Comparison of ENCODE assay signal across 14 cellular contexts in genomic region chr2:130160838-130161705, GRCh38. TPM values are rescaled to one million over a fixed set of nuclear protein-coding genes. Genes with fewer than 3 reads are reported as not detected.
DNase-seq lines count a peak whose midpoint lies in the region; ATAC-seq and TF ChIP-seq lines count a peak whose summit lies in the region.
"Not testable (repeated sequence)": the region's sequence is repeated elsewhere in the genome, so short reads cannot be mapped to it uniquely, and the experiment has no call there.
"Had no signal": no experiment of that assay in that cellular context is flagged by ENCODE, and none has a peak within 500 bp of the region (broad histone marks: within the 10 kb centered on the region; RNA-seq: fewer than 3 reads in every experiment).

No MANE protein-coding gene starts in this region.

- intact Hi-C loops in Panc1 (cut with micrococcal nuclease; ENCODE audit: unreplicated experiment); left ventricle myocardium superior (cut with micrococcal nuclease); left colon (cut with DNase I, micrococcal nuclease); thyroid gland (cut with DNase I): not testable (repeated sequence)

- H3K27ac Mint-ChIP-seq in GM23338, result not testable (repeated sequence)
- peak overlapping the region; percentile 23 to 92 (median 26) for H3K27ac Mint-ChIP-seq in nephron

- in situ Hi-C loops in Panc1 (cut with HindIII; ENCODE audit: low pct_unique_long_range_greater_than_20kb, low sequenced_read_pairs), result not testable (repeated sequence)

- not testable (repeated sequence) for H3K27me3 Mint-ChIP-seq in GM23338 (ENCODE audit: insufficient read depth, low read depth, poor library complexity); nephron (ENCODE audit: low read depth)

- peak; percentile 77 for ATAC-seq in GM23338
- ATAC-seq in Panc1, result 0 out of 2 replicates have a peak, but pooled peaks have one; percentile 35
- peak; percentile 23 for ATAC-seq in foreskin keratinocyte
- ATAC-seq in left ventricle myocardium superior, result peak; percentile 84
- peak; percentile 34 for ATAC-seq in left colon

- not testable (repeated sequence) for H3K36me3 ChIP-seq in GM23338 (ENCODE audit: insufficient read depth); Panc1 (ENCODE audit: control insufficient read depth, insufficient read depth, low read length)
- H3K36me3 ChIP-seq in thyroid gland, result peaks cover 14 to 25% of the 10 kb centered on the region in 2 donors

- BruUV-seq in Panc1 (replicated peaks; lab: Mats Ljungman, UMichigan), result not testable (repeated sequence)

- H3K79me2 ChIP-seq in GM23338 (replicated peaks; ENCODE audit: insufficient read depth), result not testable (repeated sequence)

- H3K36me3 Mint-ChIP-seq in GM23338 (ENCODE audit: low read depth) (peaks cover 45% of the 10 kb centered on the region), nephron (ENCODE audit: low read depth) (peaks cover 26% of the 10 kb centered on the region)

- POLR2A ChIA-PET in Panc1 (lab: Charles Lee), result not testable (repeated sequence)

- peak; percentile 22 for DNase-seq in GM23338 (ENCODE audit: low spot score)
- DNase-seq in Panc1 (ENCODE audit: low read depth, low spot score); foreskin keratinocyte; left colon: not testable (repeated sequence)
- peak; percentile 73 for DNase-seq in amniotic epithelial cell (ENCODE audit: low read depth)
- DNase-seq in left ventricle myocardium superior, result peak; percentile 79
- peak; percentile 91 to 93 for DNase-seq in thyroid gland

- not testable (repeated sequence) for H3K4me2 ChIP-seq in GM23338

- not testable (repeated sequence) for H3K9me2 ChIP-seq in GM23338 (ENCODE audit: insufficient read depth)

- not testable (repeated sequence) for H2AFZ ChIP-seq in GM23338

- H3K9me3 Mint-ChIP-seq in GM23338, nephron: not testable (repeated sequence)

- H3K27ac ChIP-seq in GM23338 (ENCODE audit: low read depth); Panc1 (ENCODE audit: low read length); foreskin keratinocyte: not testable (repeated sequence)
- peak overlapping the region; percentile 90 to 96 (median 95) for H3K27ac ChIP-seq in thyroid gland

- H3K4me3 Mint-ChIP-seq in GM23338, result not testable (repeated sequence)
- H3K4me3 Mint-ChIP-seq in nephron, result peak overlapping the region in 1 of 3 experiments; percentile 20

- H4K20me1 ChIP-seq in GM23338 (replicated peaks; ENCODE audit: insufficient read depth), result not testable (repeated sequence)

- CTCF ChIA-PET in Panc1 (lab: Charles Lee), result not testable (repeated sequence)

- H3K9me3 ChIP-seq in Panc1 (ENCODE audit: control insufficient read depth, insufficient read depth, low read depth, low read length); thyroid gland: not testable (repeated sequence)

- not testable (repeated sequence) for H3F3A ChIP-seq in GM23338 (replicated peaks; ENCODE audit: low read depth)

- H3K27me3 ChIP-seq in GM23338 (ENCODE audit: insufficient read depth); Panc1 (ENCODE audit: control insufficient read depth, insufficient read depth, low read length); foreskin keratinocyte; thyroid gland: not testable (repeated sequence)

- 23 to 39% methylated on average over 15 to 20 of the region's 25 CpGs for WGBS in thyroid gland, 2 donors

- not testable (repeated sequence) for H3K4me3 ChIP-seq in GM23338; Panc1 (ENCODE audit: low read depth in 2 of 2, low read length in 2 of 2); thyroid gland (replicated peaks in 1 of 3)

- peak in 1 of 2 donors; percentile 25 for TF ChIP-seq POLR2A in thyroid gland (IDR thresholded peaks at IDR 0.05)

- not testable (repeated sequence) for H3K4me1 Mint-ChIP-seq in GM23338, nephron

- TF ChIP-seq CTCF in GM23338 (conservative IDR thresholded peaks at IDR 0.05; ENCODE audit: low read depth in 2 of 2) (peak in 1 of 2 experiments; percentile 25; a peak in 1 of 4 replicates), thyroid gland (IDR thresholded peaks at IDR 0.05) (peak in 2 of 6 experiments; percentile 12 to 24)
- TF ChIP-seq CTCF in Panc1 (IDR thresholded peaks at IDR 0.05); foreskin keratinocyte (conservative IDR thresholded peaks at IDR 0.05); nephron (IDR thresholded peaks at IDR 0.05; ENCODE audit: unreplicated experiment in 3 of 3): not testable (repeated sequence)

- not testable (repeated sequence) for H3K4me1 ChIP-seq in GM23338 (ENCODE audit: insufficient read depth); Panc1 (ENCODE audit: control insufficient read depth, insufficient read depth, low read length); foreskin keratinocyte
- H3K4me1 ChIP-seq in thyroid gland, result peaks cover 38 to 53% of the 10 kb centered on the region in 2 donors

RNA-seq across cellular contexts. Expression of gene CCDC74B, which starts 16.2 kb away (rescaled TPM):
- 22.1 and 34.5 TPM in 2 replicates for total RNA-seq in GM23338 (2014; rRNA removed; shearing (Covaris generic))
- polyA plus RNA-seq in GM23338 (2016; fragmentation: Nextera tagmentation; extraction: Ambion mirVana), result 15.1 and 16.4 TPM in 2 replicates
- total RNA-seq in Panc1 (2021; ENCODE audit: unreplicated experiment), result 9.8 TPM
- 15.5 TPM for polyA plus RNA-seq in Panc1 (2012; ENCODE audit: insufficient read length)
- total RNA-seq in foreskin keratinocyte, result 4.9 and 9.7 TPM in 2 replicates
- polyA plus RNA-seq in foreskin keratinocyte, result 5.6 and 11.3 TPM in 2 replicates
- 0.64 TPM for total RNA-seq in left ventricle myocardium superior
- total RNA-seq in left colon, result under 1 TPM; 0.49 to 0.73 TPM
- 10 to 100 TPM in 3 of 4 donors, 1 to 10 TPM in 1; 9.8 to 35.1 (median 19.1) TPM for total RNA-seq in thyroid gland
- total RNA-seq: MCF 10A had no signal

RNA-seq across cellular contexts. Expression of gene SMPD4, which starts 20.3 kb away (rescaled TPM):
- total RNA-seq in GM23338 (2014; rRNA removed; shearing (Covaris generic)), result 87.5 and 98.6 TPM in 2 replicates
- polyA plus RNA-seq in GM23338 (2016; fragmentation: Nextera tagmentation; extraction: Ambion mirVana), result 43.5 and 44.2 TPM in 2 replicates
- total RNA-seq in Panc1 (2021; ENCODE audit: unreplicated experiment), result 89.0 TPM
- 66.3 TPM for polyA plus RNA-seq in Panc1 (2012; ENCODE audit: insufficient read length)
- 60.2 and 63.4 TPM in 2 replicates for total RNA-seq in foreskin keratinocyte
- 56.1 and 59.2 TPM in 2 replicates for polyA plus RNA-seq in foreskin keratinocyte
- 31.6 TPM for total RNA-seq in left ventricle myocardium superior
- total RNA-seq in left colon, result 10 to 100 TPM; 30.2 to 41.3 TPM
- 10 to 100 TPM; 34.1 to 74.6 (median 59.0) TPM for total RNA-seq in thyroid gland

RNA-seq across cellular contexts. Expression of gene MZT2B, which starts 21.0 kb away (rescaled TPM):
- total RNA-seq in GM23338 (2014; rRNA removed; shearing (Covaris generic)), result 60.0 and 70.9 TPM in 2 replicates
- polyA plus RNA-seq in GM23338 (2016; fragmentation: Nextera tagmentation; extraction: Ambion mirVana) (233 and 263 TPM in 2 replicates), foreskin keratinocyte (423 and 518 TPM in 2 replicates)
- total RNA-seq in Panc1 (2021; ENCODE audit: unreplicated experiment) (305 TPM), foreskin keratinocyte (365 and 366 TPM in 2 replicates), left ventricle myocardium superior (510 TPM), left colon (100 to 1,000 TPM; 214 to 244 TPM), thyroid gland (100 to 1,000 TPM; 135 to 237 (median 221) TPM)
- polyA plus RNA-seq in Panc1 (2012; ENCODE audit: insufficient read length), result 524 TPM

RNA-seq across cellular contexts. Expression of gene POTEF, which starts 32.0 kb away (rescaled TPM):
- 1.8 and 3.0 TPM in 2 replicates for total RNA-seq in GM23338 (2014; rRNA removed; shearing (Covaris generic))
- 1.0 and 1.1 TPM in 2 replicates for polyA plus RNA-seq in GM23338 (2016; fragmentation: Nextera tagmentation; extraction: Ambion mirVana)
- 7.2 TPM for total RNA-seq in Panc1 (2021; ENCODE audit: unreplicated experiment)
- polyA plus RNA-seq in Panc1 (2012; ENCODE audit: insufficient read length), result 1.3 TPM
- total RNA-seq in foreskin keratinocyte, result not detected in 2 replicates
- polyA plus RNA-seq in foreskin keratinocyte, result not detected in 2 replicates
- total RNA-seq in left ventricle myocardium superior, result not detected
- not detected for total RNA-seq in left colon
- under 1 TPM in 1 of 4 donors, not detected in 3; 0.27 TPM for total RNA-seq in thyroid gland
- total RNA-seq: Calu3; CD4-positive, alpha-beta T cell; MCF 10A; NCI-H460; PC-3 had no signal

RNA-seq across cellular contexts. Expression of gene TUBA3E, which starts 37.2 kb away (rescaled TPM):
- 0.21 and 0.66 TPM in 2 replicates for total RNA-seq in GM23338 (2014; rRNA removed; shearing (Covaris generic))
- polyA plus RNA-seq in GM23338 (2016; fragmentation: Nextera tagmentation; extraction: Ambion mirVana) (0.31 TPM in 1 of 2 replicates, not detected in the other), foreskin keratinocyte (not detected in 2 replicates)
- total RNA-seq in Panc1 (2021; ENCODE audit: unreplicated experiment) (not detected), foreskin keratinocyte (not detected in 2 replicates), left ventricle myocardium superior (60.2 TPM), left colon (not detected), thyroid gland (under 1 TPM in 1 of 4 donors, not detected in 3; 0.27 TPM)
- polyA plus RNA-seq in Panc1 (2012; ENCODE audit: insufficient read length), result not detected
- total RNA-seq: Calu3; CD4-positive, alpha-beta T cell; HepG2; MCF 10A; NCI-H460; PC-3 had no signal
- polyA plus RNA-seq: HepG2 had no signal

Comparison
In these comparisons a context has a peak if more than half of its experiments do, and no peak if none do; other contexts are left out.
1. ATAC-seq: peak in every context shown above with its lines; median percentile 84 in left ventricle myocardium superior; 77 in GM23338; 35 in Panc1; 34 in left colon; 23 in foreskin keratinocyte.